ENCODE assay signal across 1 cellular context in the genomic region with DNA sequence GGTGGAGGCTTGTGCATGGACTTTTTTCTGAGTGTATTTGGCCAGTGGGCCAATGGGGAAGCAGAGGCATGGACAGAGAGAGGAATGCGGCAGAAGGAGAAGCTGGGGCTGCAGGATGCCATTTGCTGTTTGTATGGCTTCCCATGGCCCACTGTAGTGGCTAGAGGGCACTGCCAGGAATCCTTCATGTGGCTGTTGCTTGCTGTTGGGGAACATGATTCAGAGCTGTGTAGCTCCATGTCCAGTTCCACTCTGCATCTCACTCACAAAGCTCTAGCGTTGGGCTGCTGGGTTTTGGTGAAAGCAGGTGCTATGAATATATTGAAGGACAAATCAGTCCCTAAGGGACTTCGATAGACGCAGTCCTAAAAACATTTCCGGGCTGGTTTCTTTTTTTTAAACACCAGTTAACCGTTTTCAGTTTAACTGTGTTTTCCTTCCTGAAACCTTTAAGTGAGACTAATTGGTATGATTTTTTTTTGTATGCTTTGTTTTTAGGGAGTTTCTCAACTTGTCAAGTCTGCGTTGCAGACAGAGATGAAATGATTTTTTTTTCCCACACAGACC.
TF ChIP-seq lines count a peak whose summit lies in the region.

No MANE protein-coding gene starts in this region.

TF ChIP-seq in IMR-90, 13 proteins besides CTCF, POLR2A, EP300 and RAD21 (continued from another document):
- TF ChIP-seq, protein P1, sequence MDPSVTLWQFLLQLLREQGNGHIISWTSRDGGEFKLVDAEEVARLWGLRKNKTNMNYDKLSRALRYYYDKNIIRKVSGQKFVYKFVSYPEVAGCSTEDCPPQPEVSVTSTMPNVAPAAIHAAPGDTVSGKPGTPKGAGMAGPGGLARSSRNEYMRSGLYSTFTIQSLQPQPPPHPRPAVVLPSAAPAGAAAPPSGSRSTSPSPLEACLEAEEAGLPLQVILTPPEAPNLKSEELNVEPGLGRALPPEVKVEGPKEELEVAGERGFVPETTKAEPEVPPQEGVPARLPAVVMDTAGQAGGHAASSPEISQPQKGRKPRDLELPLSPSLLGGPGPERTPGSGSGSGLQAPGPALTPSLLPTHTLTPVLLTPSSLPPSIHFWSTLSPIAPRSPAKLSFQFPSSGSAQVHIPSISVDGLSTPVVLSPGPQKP (IDR thresholded peaks at IDR 0.05; ENCODE audit: borderline replicate concordance, low read depth, low read length): no peak
- TF ChIP-seq MAZ (IDR thresholded peaks at IDR 0.05; ENCODE audit: borderline replicate concordance, low read depth, low read length) (no peak), CHD1 (IDR thresholded peaks at IDR 0.05; ENCODE audit: low read depth, low read length) (no peak), BHLHE40 (IDR thresholded peaks at IDR 0.05; ENCODE audit: low read depth, low read length) (no peak), RFX5 (IDR thresholded peaks at IDR 0.05; ENCODE audit: low read depth, low read length) (no peak), FOS (IDR thresholded peaks at IDR 0.05; ENCODE audit: low read depth, low read length) (no peak)
